In genomic region chr9:135707449-135708138, GRCh38 we compare ENCODE assay signal across 16 cellular contexts. TPM values are rescaled to one million over a fixed set of nuclear protein-coding genes. Genes with fewer than 3 reads are reported as not detected.
A peak's percentile ranks its signal among the peaks of the same experiment; 100 is the strongest.
DNase-seq lines count a peak whose midpoint lies in the region; ATAC-seq and TF ChIP-seq lines count a peak whose summit lies in the region.
"Had no signal": no experiment of that assay in that cellular context is flagged by ENCODE, and none has a peak within 500 bp of the region (broad histone marks: within the 10 kb centered on the region; RNA-seq: fewer than 3 reads in every experiment).

No MANE protein-coding gene starts in this region.

- ATAC-seq in natural killer cell (no peak), HG02852 (IDR thresholded peaks at IDR 0.05; ENCODE audit: unreplicated experiment) (no peak)

- H3K9me3 Mint-ChIP-seq in MCF 10A (ENCODE audit: unreplicated experiment): no peaks in the 10 kb centered on the region
- no peaks in the 10 kb centered on the region for H3K9me3 Mint-ChIP-seq in natural killer cell
- H3K9me3 Mint-ChIP-seq: CD4-positive, CD25-positive, alpha-beta regulatory T cell had no signal

- H3K9me3 ChIP-seq in breast epithelium (no peaks in the 10 kb centered on the region), ovary (no peaks in the 10 kb centered on the region)

- no TSS peak for BruUV-seq in MCF 10A (replicated peaks; lab: Mats Ljungman, UMichigan)

- no peak for TF ChIP-seq EP300 in ovary (IDR thresholded peaks at IDR 0.05)

- H3K27me3 Mint-ChIP-seq in MCF 10A (ENCODE audit: insufficient read depth, unreplicated experiment) (peaks cover 33% of the 10 kb centered on the region), natural killer cell (ENCODE audit: low read depth in 2 of 2) (peaks cover 8 to 18% of the 10 kb centered on the region in 2 donors)

- H3K27me3 ChIP-seq in breast epithelium: peaks cover 0 to 82% of the 10 kb centered on the region in 2 donors
- peaks cover 0 to 29% (median 0%) of the 10 kb centered on the region in 45 donors for H3K27me3 ChIP-seq in dorsolateral prefrontal cortex
- H3K27me3 ChIP-seq in ovary: no peaks in the 10 kb centered on the region

- H3K36me3 ChIP-seq in breast epithelium (no peaks in the 10 kb centered on the region), ovary (no peaks in the 10 kb centered on the region)

- H3K4me1 Mint-ChIP-seq in MCF 10A (ENCODE audit: insufficient read depth, unreplicated experiment): no peaks in the 10 kb centered on the region
- H3K4me1 Mint-ChIP-seq in natural killer cell: no peaks in the 10 kb centered on the region
- H3K4me1 Mint-ChIP-seq: CD4-positive, CD25-positive, alpha-beta regulatory T cell had no signal

- H3K4me3 ChIP-seq in breast epithelium: no peak overlapping the region
- H3K4me3 ChIP-seq in dorsolateral prefrontal cortex: peak overlapping the region in 20 of 59 donors; percentile 5 to 42 (median 20)
- no peak overlapping the region for H3K4me3 ChIP-seq in ovary

- H3K27ac ChIP-seq in breast epithelium (no peak overlapping the region), dorsolateral prefrontal cortex (peak overlapping the region in 47 of 59 donors; percentile 5 to 85 (median 64)), ovary (no peak overlapping the region)

- no peaks in the 10 kb centered on the region for H3K4me1 ChIP-seq in breast epithelium
- peaks cover 23% of the 10 kb centered on the region for H3K4me1 ChIP-seq in ovary (ENCODE audit: insufficient read depth)

- peak overlapping the region; percentile 22 for H3K4me3 Mint-ChIP-seq in MCF 10A (ENCODE audit: unreplicated experiment)
- H3K4me3 Mint-ChIP-seq in natural killer cell: no peak overlapping the region
- H3K4me3 Mint-ChIP-seq: CD4-positive, CD25-positive, alpha-beta regulatory T cell had no signal

- WGBS in ovary, 3 donors: 7 to 12% (median 9%) methylated on average over 19 of the region's 19 CpGs

- CTCF ChIA-PET in MCF 10A (lab: Yijun Ruan, JAX): no interaction called here

- TF ChIP-seq CTCF in MCF 10A (IDR thresholded peaks at IDR 0.05; ENCODE audit: unreplicated experiment) (no peak), breast epithelium (IDR thresholded peaks at IDR 0.05) (no peak), dorsolateral prefrontal cortex (IDR thresholded peaks at IDR 0.05 in 54 of 56, conservative IDR thresholded peaks at IDR 0.05 in 2 of 56; ENCODE audit: low read depth in 1 of 56, partially characterized antibody in 56 of 56) (no peak), ovary (IDR thresholded peaks at IDR 0.05) (no peak), natural killer cell (IDR thresholded peaks at IDR 0.05) (no peak)

- no peaks in the 10 kb centered on the region for H3K36me3 Mint-ChIP-seq in MCF 10A (ENCODE audit: insufficient read depth, unreplicated experiment)
- H3K36me3 Mint-ChIP-seq in natural killer cell: no peaks in the 10 kb centered on the region
- H3K36me3 Mint-ChIP-seq: CD4-positive, CD25-positive, alpha-beta regulatory T cell had no signal

- H3K27ac Mint-ChIP-seq in MCF 10A (ENCODE audit: low read depth, unreplicated experiment): no peak overlapping the region
- no peak overlapping the region for H3K27ac Mint-ChIP-seq in natural killer cell
- H3K27ac Mint-ChIP-seq: CD4-positive, CD25-positive, alpha-beta regulatory T cell had no signal

- no peak for DNase-seq in MCF 10A (ENCODE audit: unreplicated experiment)
- DNase-seq in breast epithelium (ENCODE audit: low spot score in 2 of 2): no peak
- DNase-seq in dorsolateral prefrontal cortex: peak in 5 of 10 donors; percentile 50 to 80 (median 68)
- DNase-seq in ovary: peak; percentile 50 to 86 (median 72)
- no peak for DNase-seq in natural killer cell
- no peak for DNase-seq in GDM1 (lab: John Stamatoyannopoulos, UW)
- DNase-seq in activated CD8-positive, alpha-beta memory T cell treated with anti-CD3 and anti-CD28 coated beads for 24 hours: no peak
- DNase-seq: ACHN; AML-193; CD4-positive, CD25-positive, alpha-beta regulatory T cell; MM.1S; NCI-H1105; NCI-H1694; NCI-H446 had no signal

- no peak for TF ChIP-seq POLR2A in breast epithelium (IDR thresholded peaks at IDR 0.05)
- no peak for TF ChIP-seq POLR2A in ovary (IDR thresholded peaks at IDR 0.05)

- POLR2A ChIA-PET in MCF 10A (lab: Yijun Ruan, JAX): interaction anchor here (0.6 kb wide), 1 partner anchor 13 kb away, joined by 3 read pairs; no protein-coding TSS in a partner anchor

- intact Hi-C loops in MCF 10A (cut with micrococcal nuclease): loop anchor here (10.0 kb wide), 1 partner anchor 103 kb away; no protein-coding TSS in a partner anchor
- intact Hi-C loops in breast epithelium (cut with DNase I; ENCODE audit: low total_unique reads): no loop called here
- intact Hi-C loops in dorsolateral prefrontal cortex (cut with DNase I): no loop called here
- intact Hi-C loops in ovary (cut with DNase I): loop anchor here in 3 of 4 donors (10.0 kb wide), 3 partner anchors 103 to 417 kb away; partner anchors contain the start of gene UBAC1 (in 1 of the 3)
- intact Hi-C loops in natural killer cell (cut with micrococcal nuclease): no loop called here

RNA-seq across cellular contexts. Expression of gene KCNT1, which starts 5.6 kb away (rescaled TPM):
- not detected in 2 replicates for total RNA-seq in MCF 10A (2022)
- not detected for total RNA-seq in breast epithelium
- total RNA-seq in dorsolateral prefrontal cortex: 100 to 1,000 TPM in 84 of 120 experiments, 10 to 100 TPM in 36; 46.6 to 237 (median 115) TPM
- 10 to 100 TPM in 2 of 7 donors, 1 to 10 TPM in 4, under 1 TPM in 1; 0.83 to 12.0 (median 6.4) TPM for total RNA-seq in ovary
- 1 to 10 TPM; 1.9 to 2.0 TPM for polyA plus RNA-seq in ovary
- total RNA-seq in natural killer cell: 1 to 10 TPM in 1 of 3 donors, under 1 TPM in 2; 0.52 to 1.2 (median 0.88) TPM
- total RNA-seq: CD4-positive, CD25-positive, alpha-beta regulatory T cell; H4 had no signal
- polyA plus RNA-seq: CD4-positive, CD25-positive, alpha-beta regulatory T cell had no signal

RNA-seq across cellular contexts. Expression of gene SOHLH1, which starts 8.3 kb away (rescaled TPM):
- total RNA-seq in MCF 10A (2022) (not detected in 2 replicates), breast epithelium (not detected), dorsolateral prefrontal cortex (10 to 100 TPM in 119 of 120 experiments, 1 to 10 TPM in 1; 8.7 to 41.6 (median 20.1) TPM), ovary (under 1 TPM in 1 of 7 donors, not detected in 6; 0.17 TPM), natural killer cell (not detected)
- polyA plus RNA-seq in ovary: under 1 TPM in 1 of 2 donors, not detected in 1; 0.36 TPM
- total RNA-seq: CD4-positive, CD25-positive, alpha-beta regulatory T cell; H4 had no signal
- polyA plus RNA-seq: CD4-positive, CD25-positive, alpha-beta regulatory T cell had no signal

RNA-seq across cellular contexts. Expression of gene LCN9, which starts 44.5 kb away (rescaled TPM):
- not detected in 2 replicates for total RNA-seq in MCF 10A (2022)
- total RNA-seq in breast epithelium: under 1 TPM in 1 of 3 donors, not detected in 2; 0.64 TPM
- total RNA-seq in dorsolateral prefrontal cortex: 1 to 10 TPM in 4 of 120 experiments, under 1 TPM in 11, not detected in 105; 0.58 to 2.4 (median 0.77) TPM
- total RNA-seq in ovary: not detected
- not detected for polyA plus RNA-seq in ovary
- not detected for total RNA-seq in natural killer cell
- total RNA-seq: CD4-positive, CD25-positive, alpha-beta regulatory T cell; H4 had no signal
- polyA plus RNA-seq: CD4-positive, CD25-positive, alpha-beta regulatory T cell had no signal

Comparison
In these comparisons a context has a peak if more than half of its experiments do, and no peak if none do; other contexts are left out.
1. intact Hi-C loops: an anchor here in MCF 10A (10.0 kb wide) and ovary (10.0 kb wide); none called in breast epithelium, dorsolateral prefrontal cortex and natural killer cell.
2. DNase-seq: peak in ovary (5 of 5); none in MCF 10A (single experiment), breast epithelium (0 of 2), natural killer cell (single experiment), GDM1 (single experiment) and activated CD8-positive, alpha-beta memory T cell treated with anti-CD3 and anti-CD28 coated beads for 24 hours (single experiment).
3. H3K27ac ChIP-seq: peak in dorsolateral prefrontal cortex (47 of 59); none in breast epithelium (0 of 2) and ovary (0 of 2).